Comparison of ENCODE assay signal across 8 cellular contexts in genomic region chr7:100867040-100867795, GRCh38. TPM values are rescaled to one million over a fixed set of nuclear protein-coding genes. Genes with fewer than 3 reads are reported as not detected.
A peak's percentile ranks its signal among the peaks of the same experiment; 100 is the strongest.
DNase-seq lines count a peak whose midpoint lies in the region; ATAC-seq, FAIRE-seq and TF ChIP-seq lines count a peak whose summit lies in the region.

A gene with protein sequence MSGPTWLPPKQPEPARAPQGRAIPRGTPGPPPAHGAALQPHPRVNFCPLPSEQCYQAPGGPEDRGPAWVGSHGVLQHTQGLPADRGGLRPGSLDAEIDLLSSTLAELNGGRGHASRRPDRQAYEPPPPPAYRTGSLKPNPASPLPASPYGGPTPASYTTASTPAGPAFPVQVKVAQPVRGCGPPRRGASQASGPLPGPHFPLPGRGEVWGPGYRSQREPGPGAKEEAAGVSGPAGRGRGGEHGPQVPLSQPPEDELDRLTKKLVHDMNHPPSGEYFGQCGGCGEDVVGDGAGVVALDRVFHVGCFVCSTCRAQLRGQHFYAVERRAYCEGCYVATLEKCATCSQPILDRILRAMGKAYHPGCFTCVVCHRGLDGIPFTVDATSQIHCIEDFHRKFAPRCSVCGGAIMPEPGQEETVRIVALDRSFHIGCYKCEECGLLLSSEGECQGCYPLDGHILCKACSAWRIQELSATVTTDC (plus strand): TSS chr7:100867387. CDS start chr7:100867498, 111 bp downstream.

- no TSS peak for BruUV-seq in HepG2 (replicated peaks; lab: Mats Ljungman, UMichigan)

- TF ChIP-seq EP300 in HepG2 (IDR thresholded peaks at IDR 0.05; ENCODE audit: low read depth in 2 of 2, low read length in 2 of 2) (no peak), HepG2 (CRISPR knock-in tag; IDR thresholded peaks at IDR 0.05; ENCODE audit: borderline replicate concordance) (no peak)

- H3K4me3 ChIP-seq in HUES6 (ENCODE audit: low read depth, low read length): peak within 1 kb of the TSS; percentile 97
- H3K4me3 ChIP-seq in HepG2 (replicated peaks in 1 of 3; ENCODE audit: insufficient read depth in 1 of 3, low read depth in 2 of 3, low read length in 3 of 3): no peak within 1 kb of the TSS

- DNase-seq in GM12891 (ENCODE audit: insufficient read length, low spot score): peak; percentile 82
- DNase-seq in activated CD4-positive, alpha-beta T cell treated with anti-CD3 and anti-CD28 coated beads for 36 hours: peak; percentile 84
- DNase-seq in dermis microvascular lymphatic vessel endothelial cell (ENCODE audit: low read depth in 2 of 2): peak in 1 of 2 donors; percentile 73
- no peak for DNase-seq in HepG2 (ENCODE audit: low spot score)
- DNase-seq in stimulated activated CD4-positive, alpha-beta T cell treated with anti-CD3 and anti-CD28 coated beads, Interleukin-2, amount 100 ng/mL, for 4 hours (ENCODE audit: low read depth): peak; percentile 62
- DNase-seq in NCI-H128 (lab: John Stamatoyannopoulos, UW; ENCODE audit: unreplicated experiment): no peak
- DNase-seq in DMS114 treated with DMSO at 0.1 percent for 48 hours (lab: John Stamatoyannopoulos, UW; ENCODE audit: unreplicated experiment): no peak

- H3K4me1 Mint-ChIP-seq in activated CD4-positive, alpha-beta T cell treated with anti-CD3 and anti-CD28 coated beads for 36 hours: peaks cover 22% of the 10 kb centered on the region

- no peak for TF ChIP-seq CTCF in HepG2 (CRISPR knock-in tag; IDR thresholded peaks at IDR 0.05)

- TF ChIP-seq POLR2A in GM12891 (IDR thresholded peaks at IDR 0.05; ENCODE audit: low read depth, low read length): no peak; the same call in 1 of the 2 replicates
- TF ChIP-seq POLR2A in HepG2 (IDR thresholded peaks at IDR 0.05; ENCODE audit: insufficient read depth in 1 of 2, low read depth in 2 of 2, low read length in 2 of 2): no peak

- H3K36me3 Mint-ChIP-seq in activated CD4-positive, alpha-beta T cell treated with anti-CD3 and anti-CD28 coated beads for 36 hours (ENCODE audit: low read depth): peaks cover 20% of the 10 kb centered on the region

- no peaks in the 10 kb centered on the region for H3K79me2 ChIP-seq in HepG2 (ENCODE audit: insufficient read depth, low read length)

- 75% methylated on average over 28 of the region's 44 CpGs for WGBS in HepG2 (ENCODE audit: low lambda C conversion rate)

- H3K4me3 Mint-ChIP-seq in activated CD4-positive, alpha-beta T cell treated with anti-CD3 and anti-CD28 coated beads for 36 hours: peak within 1 kb of the TSS; percentile 90

- H3K9me3 ChIP-seq in HUES6 (ENCODE audit: control insufficient read depth, insufficient read depth, low read depth, low read length): no peaks in the 10 kb centered on the region
- no peaks in the 10 kb centered on the region for H3K9me3 ChIP-seq in HepG2 (ENCODE audit: low read length)

- FAIRE-seq in GM12891 (lab: Jason Lieb, UNC): peak; percentile 87
- FAIRE-seq in HepG2 (lab: Jason Lieb, UNC): no peak

- H3K4me1 ChIP-seq in HUES6 (ENCODE audit: control insufficient read depth, insufficient read depth, low read length) (peaks cover 14% of the 10 kb centered on the region), HepG2 (ENCODE audit: insufficient read depth, low read length) (peaks cover 19% of the 10 kb centered on the region)

- no peak within 1 kb of the TSS for H3K4me2 ChIP-seq in HepG2 (ENCODE audit: low read depth, low read length)

- no peaks in the 10 kb centered on the region for H4K20me1 ChIP-seq in HepG2 (ENCODE audit: insufficient read depth, low read length)

- in situ Hi-C loops in HepG2 (cut with HindIII; ENCODE audit: extremely low pct_ligation_motif_present, low pct_unique_long_range_greater_than_20kb): no loop called here

- POLR2A ChIA-PET in activated CD4-positive, alpha-beta T cell treated with anti-CD3 and anti-CD28 coated beads for 36 hours (lab: Charles Lee): interaction anchor here (0.6 to 1.1 kb wide), 2 partner anchors 8 to 15 kb away, joined by 3 read pairs; partner anchors contain the start of genes SLC12A9 and SRRT
- POLR2A ChIA-PET in HepG2 (lab: Yijun Ruan, JAX): no interaction called here

- no peaks in the 10 kb centered on the region for H3K9me3 Mint-ChIP-seq in activated CD4-positive, alpha-beta T cell treated with anti-CD3 and anti-CD28 coated beads for 36 hours (ENCODE audit: low read depth)

- no peak within 1 kb of the TSS for H2AFZ ChIP-seq in HepG2 (ENCODE audit: low read length)

- peak within 1 kb of the TSS; percentile 92 for H3K27ac Mint-ChIP-seq in activated CD4-positive, alpha-beta T cell treated with anti-CD3 and anti-CD28 coated beads for 36 hours

- ATAC-seq in activated CD4-positive, alpha-beta T cell treated with anti-CD3 and anti-CD28 coated beads for 36 hours: peak; percentile 68
- ATAC-seq in HepG2: no peak

- peaks cover 50% of the 10 kb centered on the region for H3K36me3 ChIP-seq in HUES6 (ENCODE audit: control insufficient read depth, insufficient read depth, low read length)
- no peaks in the 10 kb centered on the region; a peak in 1 of 5 replicates for H3K36me3 ChIP-seq in HepG2 (replicated peaks in 1 of 2; ENCODE audit: control insufficient read depth in 1 of 2, insufficient read depth in 2 of 2, low read length in 2 of 2)

- peak within 1 kb of the TSS; percentile 99 for H3K27ac ChIP-seq in HUES6 (ENCODE audit: low read depth, low read length)
- no peak within 1 kb of the TSS for H3K27ac ChIP-seq in HepG2 (ENCODE audit: extremely low read length, insufficient read depth, low read length)

- H3K9ac ChIP-seq in HUES6 (ENCODE audit: low read length) (peak within 1 kb of the TSS; percentile 98), HepG2 (ENCODE audit: insufficient read depth, low read depth, low read length) (no peak within 1 kb of the TSS)

- intact Hi-C loops in activated CD4-positive, alpha-beta T cell treated with anti-CD3 and anti-CD28 coated beads for 36 hours (cut with DNase I, micrococcal nuclease): loop anchor here in 1 of 2 experiments (1.0 to 2.0 kb wide), 2 partner anchors 15 to 438 kb away; partner anchors contain the start of genes MEPCE, SLC12A9 and ZCWPW1
- intact Hi-C loops in HepG2 (cut with micrococcal nuclease; ENCODE audit: unreplicated experiment): no loop called here

- H3K27me3 Mint-ChIP-seq in activated CD4-positive, alpha-beta T cell treated with anti-CD3 and anti-CD28 coated beads for 36 hours: no peaks in the 10 kb centered on the region

- CTCF ChIA-PET in activated CD4-positive, alpha-beta T cell treated with anti-CD3 and anti-CD28 coated beads for 36 hours (lab: Charles Lee): no interaction called here
- CTCF ChIA-PET in HepG2 (lab: Yijun Ruan, JAX; ENCODE audit: low intra/inter-chr PET ratio, low total read pairs): no interaction called here

- H3K27me3 ChIP-seq in HUES6 (ENCODE audit: control insufficient read depth, insufficient read depth, low read length) (no peaks in the 10 kb centered on the region), HepG2 (ENCODE audit: control insufficient read depth in 1 of 2, insufficient read depth in 2 of 2, low read length in 2 of 2) (no peaks in the 10 kb centered on the region; a peak in 1 of 5 replicates)

- no peak for TF ChIP-seq RAD21 in HepG2 (CRISPR knock-in tag; IDR thresholded peaks at IDR 0.05)

TF ChIP-seq in GM12891, 5 proteins besides CTCF, POLR2A, EP300 and RAD21:
- TF ChIP-seq POU2F2 (IDR thresholded peaks at IDR 0.05; ENCODE audit: low read depth, low read length) (0 out of 2 replicates have a peak, but pooled peaks have one; percentile 23), POLR2AphosphoS5 (IDR thresholded peaks at IDR 0.05; ENCODE audit: low read depth, low read length) (no peak; the same call in 1 of the 2 replicates), TAF1 (IDR thresholded peaks at IDR 0.05; ENCODE audit: low read depth, low read length) (no peak)

TF ChIP-seq in HepG2, 621 proteins besides CTCF, POLR2A, EP300 and RAD21:
- TF ChIP-seq CHD2 (IDR thresholded peaks at IDR 0.05; ENCODE audit: low read depth, low read length) (no peak), CREB1 (IDR thresholded peaks at IDR 0.05) (peak; percentile 95), CREB1 (CRISPR knock-in tag; IDR thresholded peaks at IDR 0.05) (no peak), AGO2 (optimal IDR thresholded peaks at IDR 0.05; ENCODE audit: low read depth, low read length) (peak; percentile 34), ATF7 (IDR thresholded peaks at IDR 0.05) (peak; percentile 98), ATF7 (CRISPR knock-in tag; IDR thresholded peaks at IDR 0.05) (no peak)

RNA-seq across cellular contexts. Expression of the gene that starts here (rescaled TPM):
- polyA plus RNA-seq in GM12891 (2012; ENCODE audit: low read depth, missing spikeins): 39.3 TPM
- total RNA-seq in activated CD4-positive, alpha-beta T cell treated with anti-CD3 and anti-CD28 coated beads for 36 hours: 10 to 100 TPM; 22.2 to 31.1 TPM
- total RNA-seq in dermis microvascular lymphatic vessel endothelial cell: 43.5 and 46.4 TPM in 2 replicates
- 0.38 TPM in 1 of 2 replicates, not detected in the other for total RNA-seq in HepG2 (2016; rRNA removed; fragmentation: Illumina TruSeq; extraction: Trizol)
- total RNA-seq in HepG2 (2016; cell fraction: cytosol; rRNA removed; fragmentation: Illumina TruSeq; extraction: Trizol; ENCODE audit: low read depth): 0.61 and 0.71 TPM in 2 replicates
- total RNA-seq in HepG2 (2016; cell fraction: insoluble cytoplasmic fraction; rRNA removed; fragmentation: Illumina TruSeq; extraction: Trizol): 0.22 and 0.35 TPM in 2 replicates
- total RNA-seq in HepG2 (2016; cell fraction: membrane; rRNA removed; fragmentation: Illumina TruSeq; extraction: Trizol): 0.15 and 0.41 TPM in 2 replicates
- 0.41 and 0.65 TPM in 2 replicates for total RNA-seq in HepG2 (2016; cell fraction: nucleus; rRNA removed; fragmentation: Illumina TruSeq; extraction: Trizol)
- 0.30 and 0.34 TPM in 2 replicates for polyA plus RNA-seq in HepG2 (2011; rRNA removed)
- polyA plus RNA-seq in HepG2 (2011; cell fraction: cytosol; rRNA removed): 0.13 and 0.21 TPM in 2 replicates
- polyA plus RNA-seq in HepG2 (2011; cell fraction: nucleus; rRNA removed): 0.99 and 1.1 TPM in 2 replicates
- 0.24 and 0.55 TPM in 2 replicates for polyA plus RNA-seq in HepG2 (2012)
- polyA plus RNA-seq in HepG2 (2016; cell fraction: cytosol; fragmentation: Illumina TruSeq; extraction: Trizol; ENCODE audit: low read depth): 0.20 and 0.31 TPM in 2 replicates
- polyA plus RNA-seq in HepG2 (2016; cell fraction: insoluble cytoplasmic fraction; fragmentation: Illumina TruSeq; extraction: Trizol; ENCODE audit: low read depth): 0.19 and 0.32 TPM in 2 replicates
- polyA plus RNA-seq in HepG2 (2016; cell fraction: membrane; fragmentation: Illumina TruSeq; extraction: Trizol; ENCODE audit: low read depth): 0.09 and 0.10 TPM in 2 replicates
- polyA plus RNA-seq in HepG2 (2016; cell fraction: nucleus; fragmentation: Illumina TruSeq; extraction: Trizol; ENCODE audit: insufficient read depth, low read depth): 1.4 and 2.7 TPM in 2 replicates
- 0.32 and 43.8 TPM in 2 replicates for polyA minus RNA-seq in HepG2 (2011; rRNA and poly(A)+ RNA removed; ENCODE audit: low replicate concordance)
- polyA minus RNA-seq in HepG2 (2011; cell fraction: cytosol; rRNA and poly(A)+ RNA removed): 0.53 and 0.69 TPM in 2 replicates
- 0.62 and 0.90 TPM in 2 replicates for polyA minus RNA-seq in HepG2 (2011; cell fraction: nucleus; rRNA and poly(A)+ RNA removed)

Comparison
In these comparisons a context has a peak if more than half of its experiments do, and no peak if none do; other contexts are left out.
1. RNA of the gene that starts here (total RNA-seq): 43.5 to 46.4 TPM in dermis microvascular lymphatic vessel endothelial cell and 22.2 to 31.1 TPM in activated CD4-positive, alpha-beta T cell treated with anti-CD3 and anti-CD28 coated beads for 36 hours; 0.15 to 0.71 TPM in HepG2; every median in the first group is over 10 times any median in the second.
2. DNase-seq: peak in GM12891 (single experiment), activated CD4-positive, alpha-beta T cell treated with anti-CD3 and anti-CD28 coated beads for 36 hours (single experiment) and stimulated activated CD4-positive, alpha-beta T cell treated with anti-CD3 and anti-CD28 coated beads, Interleukin-2, amount 100 ng/mL, for 4 hours (single experiment); none in HepG2 (single experiment), NCI-H128 (single experiment) and DMS114 treated with DMSO at 0.1 percent for 48 hours (single experiment).